8 cellular contexts compared by ENCODE assay signal in the genomic region with DNA sequence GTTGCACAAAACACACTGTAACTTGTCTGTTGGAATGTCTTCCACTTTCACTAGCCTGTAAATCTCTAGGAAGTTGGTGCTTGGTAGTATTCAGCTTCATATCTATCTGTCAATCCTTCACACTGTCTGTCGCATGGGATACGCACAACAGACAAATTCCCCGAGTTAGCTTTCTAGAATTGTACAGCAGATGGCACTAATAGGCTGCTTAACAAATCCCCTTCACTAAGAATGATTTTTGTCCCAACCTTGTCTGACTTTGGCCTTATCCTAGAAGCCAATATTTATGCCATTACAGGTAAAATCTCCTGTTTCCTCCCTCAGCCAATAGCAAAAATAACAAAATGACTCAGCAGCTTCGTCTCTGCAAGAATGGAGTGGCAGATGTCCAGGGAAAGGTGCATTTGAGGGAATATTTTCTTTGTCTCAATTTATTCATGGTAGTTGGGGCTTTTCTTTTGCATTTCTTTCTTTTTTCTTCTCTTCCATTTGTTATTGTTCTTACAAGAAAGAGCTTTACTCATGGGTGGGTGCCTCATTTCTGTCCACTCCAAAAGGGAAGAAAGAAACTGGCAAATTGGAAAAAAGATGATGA. TPM values are rescaled to one million over a fixed set of nuclear protein-coding genes. Genes with fewer than 3 reads are reported as not detected.
A peak's percentile ranks its signal among the peaks of the same experiment; 100 is the strongest.
DNase-seq lines count a peak whose midpoint lies in the region; TF ChIP-seq lines count a peak whose summit lies in the region.

No MANE protein-coding gene starts in this region.

- in situ Hi-C loops in transverse colon (cut with MboI; ENCODE audit: low pct_ligation_motif_present in 1 of 4, low pct_unique_long_range_greater_than_20kb in 1 of 4, low sequenced_read_pairs in 3 of 4), result loop anchor here in 1 of 4 donors (10.0 kb wide), 1 partner anchor 52 kb away; no protein-coding TSS in a partner anchor

- 4 to 18% methylated on average over 4 of the region's 4 CpGs for WGBS in transverse colon (ENCODE audit: low coverage in 1 of 2), 2 donors

- no peaks in the 10 kb centered on the region for H3K27me3 ChIP-seq in MM.1S (replicated peaks; ENCODE audit: insufficient read depth, low read length)
- H3K27me3 ChIP-seq in transverse colon, result no peaks in the 10 kb centered on the region

- no peaks in the 10 kb centered on the region for H3K36me3 ChIP-seq in MM.1S (replicated peaks; ENCODE audit: insufficient read depth, low read length)
- H3K36me3 ChIP-seq in transverse colon, result no peaks in the 10 kb centered on the region

- TF ChIP-seq POLR2A in transverse colon (IDR thresholded peaks at IDR 0.05), result no peak

- no peak for TF ChIP-seq EP300 in transverse colon (IDR thresholded peaks at IDR 0.05; ENCODE audit: low read depth)

- H3K4me1 ChIP-seq in MM.1S (ENCODE audit: low read length) (no peaks in the 10 kb centered on the region), transverse colon (peaks cover 13 to 20% (median 14%) of the 10 kb centered on the region in 4 donors)

- no peaks in the 10 kb centered on the region for H3K9me3 ChIP-seq in MM.1S (replicated peaks; ENCODE audit: insufficient read depth, low read length)
- H3K9me3 ChIP-seq in transverse colon, result no peaks in the 10 kb centered on the region

- H2AFZ ChIP-seq in MM.1S (ENCODE audit: low read length), result no peak overlapping the region

- H3K9me2 ChIP-seq in MM.1S (replicated peaks; ENCODE audit: insufficient read depth, low read length), result no peaks in the 10 kb centered on the region

- H3K4me2 ChIP-seq in MM.1S (ENCODE audit: low read depth, low read length), result no peak overlapping the region

- no peaks in the 10 kb centered on the region for H4K20me1 ChIP-seq in MM.1S (ENCODE audit: insufficient read depth, low read length)

- H3K4me3 ChIP-seq in MM.1S (ENCODE audit: low read length), result no peak overlapping the region
- no peak overlapping the region for H3K4me3 ChIP-seq in transverse colon

- TF ChIP-seq CTCF in MM.1S (IDR thresholded peaks at IDR 0.05; ENCODE audit: low read length) (peak; percentile 33), transverse colon (IDR thresholded peaks at IDR 0.05) (peak; percentile 48 to 69 (median 54))

- H3F3A ChIP-seq in MM.1S (ENCODE audit: insufficient read depth, low read length), result peaks cover 8% of the 10 kb centered on the region

- H3K79me2 ChIP-seq in MM.1S (ENCODE audit: low read length), result peaks cover 69% of the 10 kb centered on the region

- peak; percentile 20 for DNase-seq in SIG-M5 treated with dmso at 0.1 percent for 504 hours (lab: John Stamatoyannopoulos, UW; ENCODE audit: unreplicated experiment)
- DNase-seq in SIG-M5 (lab: John Stamatoyannopoulos, UW), result no peak
- DNase-seq in MM.1S, result peak; percentile 30
- DNase-seq in amniotic epithelial cell (ENCODE audit: low read depth), result peak; percentile 50
- peak; percentile 46 for DNase-seq in iris pigment epithelial cell (ENCODE audit: low read depth)
- DNase-seq in transverse colon, result no peak
- no peak for DNase-seq in ureter (ENCODE audit: low spot score)
- no peak for DNase-seq in islet precursor cell

- H3K9ac ChIP-seq in MM.1S (ENCODE audit: low read length), result no peak overlapping the region

- intact Hi-C loops in transverse colon (cut with DNase I; ENCODE audit: low total_unique reads), result loop anchor here (2.0 to 10.0 kb wide), 2 partner anchors 46 to 262 kb away; no protein-coding TSS in a partner anchor

- H3K27ac ChIP-seq in MM.1S (ENCODE audit: low read length), result no peak overlapping the region
- H3K27ac ChIP-seq in transverse colon, result peak overlapping the region in 1 of 4 donors; percentile 46

RNA-seq across cellular contexts. Expression of a gene that starts 3.1 kb away (rescaled TPM):
- total RNA-seq in transverse colon (10 to 100 TPM in 2 of 4 donors, 1 to 10 TPM in 2; 1.4 to 31.0 (median 9.7) TPM), ureter (18.7 TPM)

RNA-seq across cellular contexts. Expression of a gene that starts 3.4 kb away (rescaled TPM):
- total RNA-seq in transverse colon (1 to 10 TPM in 2 of 4 donors, under 1 TPM in 2; 0.37 to 6.8 (median 1.1) TPM), ureter (0.94 TPM)

RNA-seq across cellular contexts. Expression of a gene that starts 44.2 kb away (rescaled TPM):
- total RNA-seq in transverse colon, result 100 to 1,000 TPM in 1 of 4 donors, 10 to 100 TPM in 3; 42.0 to 113 (median 66.3) TPM
- 8.1 TPM for total RNA-seq in ureter

Comparison
In these comparisons a context has a peak if more than half of its experiments do, and no peak if none do; other contexts are left out.
1. DNase-seq: peak in SIG-M5 treated with dmso at 0.1 percent for 504 hours (single experiment), MM.1S (single experiment), amniotic epithelial cell (single experiment) and iris pigment epithelial cell (single experiment); none in SIG-M5 (single experiment), transverse colon (single experiment), ureter (single experiment) and islet precursor cell (single experiment).